Comparison of ENCODE assay signal across 1 cellular context in genomic region chr3:141487419-141488345, GRCh38.
TF ChIP-seq lines count a peak whose summit lies in the region.

No MANE protein-coding gene starts in this region.

TF ChIP-seq in K562, 482 proteins besides CTCF, POLR2A, EP300 and RAD21 (continued from another document and continues in another):
- TF ChIP-seq, protein P1, sequence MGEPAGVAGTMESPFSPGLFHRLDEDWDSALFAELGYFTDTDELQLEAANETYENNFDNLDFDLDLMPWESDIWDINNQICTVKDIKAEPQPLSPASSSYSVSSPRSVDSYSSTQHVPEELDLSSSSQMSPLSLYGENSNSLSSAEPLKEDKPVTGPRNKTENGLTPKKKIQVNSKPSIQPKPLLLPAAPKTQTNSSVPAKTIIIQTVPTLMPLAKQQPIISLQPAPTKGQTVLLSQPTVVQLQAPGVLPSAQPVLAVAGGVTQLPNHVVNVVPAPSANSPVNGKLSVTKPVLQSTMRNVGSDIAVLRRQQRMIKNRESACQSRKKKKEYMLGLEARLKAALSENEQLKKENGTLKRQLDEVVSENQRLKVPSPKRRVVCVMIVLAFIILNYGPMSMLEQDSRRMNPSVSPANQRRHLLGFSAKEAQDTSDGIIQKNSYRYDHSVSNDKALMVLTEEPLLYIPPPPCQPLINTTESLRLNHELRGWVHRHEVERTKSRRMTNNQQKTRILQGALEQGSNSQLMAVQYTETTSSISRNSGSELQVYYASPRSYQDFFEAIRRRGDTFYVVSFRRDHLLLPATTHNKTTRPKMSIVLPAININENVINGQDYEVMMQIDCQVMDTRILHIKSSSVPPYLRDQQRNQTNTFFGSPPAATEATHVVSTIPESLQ (CRISPR knock-in tag; IDR thresholded peaks at IDR 0.05) = 0 out of 2 replicates have a peak, but pooled peaks have one; percentile 18
- no peak for TF ChIP-seq SRSF9 (IDR thresholded peaks at IDR 0.05; ENCODE audit: borderline replicate concordance, low read depth, low read length)
- no peak for TF ChIP-seq RBM25 (IDR thresholded peaks at IDR 0.05; ENCODE audit: low read depth, low read length, severe bottlenecking)
- no peak for TF ChIP-seq BACH1 (tag; IDR thresholded peaks at IDR 0.05)
- TF ChIP-seq ZNF197 (CRISPR knock-in tag; IDR thresholded peaks at IDR 0.05; ENCODE audit: low read depth) = no peak
- no peak for TF ChIP-seq STAT5A (IDR thresholded peaks at IDR 0.05; ENCODE audit: borderline replicate concordance, low read length)
- TF ChIP-seq MCM2 (IDR thresholded peaks at IDR 0.05; ENCODE audit: low read depth) = no peak
- TF ChIP-seq CCNT2 (IDR thresholded peaks at IDR 0.05; ENCODE audit: borderline replicate concordance, extremely low read depth, insufficient read length, low read depth, low read length) = peak; percentile 79
- TF ChIP-seq POLR2G (IDR thresholded peaks at IDR 0.05; ENCODE audit: low read depth, low read length) = peak; percentile 85
- TF ChIP-seq, protein P2, sequence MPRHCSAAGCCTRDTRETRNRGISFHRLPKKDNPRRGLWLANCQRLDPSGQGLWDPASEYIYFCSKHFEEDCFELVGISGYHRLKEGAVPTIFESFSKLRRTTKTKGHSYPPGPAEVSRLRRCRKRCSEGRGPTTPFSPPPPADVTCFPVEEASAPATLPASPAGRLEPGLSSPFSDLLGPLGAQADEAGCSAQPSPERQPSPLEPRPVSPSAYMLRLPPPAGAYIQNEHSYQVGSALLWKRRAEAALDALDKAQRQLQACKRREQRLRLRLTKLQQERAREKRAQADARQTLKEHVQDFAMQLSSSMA (CRISPR knock-in tag; IDR thresholded peaks at IDR 0.05) = no peak
- TF ChIP-seq SREBF2 (CRISPR knock-in tag; IDR thresholded peaks at IDR 0.05) = no peak
- no peak for TF ChIP-seq ZNF668 (CRISPR knock-in tag; IDR thresholded peaks at IDR 0.05)
- TF ChIP-seq, protein P3, sequence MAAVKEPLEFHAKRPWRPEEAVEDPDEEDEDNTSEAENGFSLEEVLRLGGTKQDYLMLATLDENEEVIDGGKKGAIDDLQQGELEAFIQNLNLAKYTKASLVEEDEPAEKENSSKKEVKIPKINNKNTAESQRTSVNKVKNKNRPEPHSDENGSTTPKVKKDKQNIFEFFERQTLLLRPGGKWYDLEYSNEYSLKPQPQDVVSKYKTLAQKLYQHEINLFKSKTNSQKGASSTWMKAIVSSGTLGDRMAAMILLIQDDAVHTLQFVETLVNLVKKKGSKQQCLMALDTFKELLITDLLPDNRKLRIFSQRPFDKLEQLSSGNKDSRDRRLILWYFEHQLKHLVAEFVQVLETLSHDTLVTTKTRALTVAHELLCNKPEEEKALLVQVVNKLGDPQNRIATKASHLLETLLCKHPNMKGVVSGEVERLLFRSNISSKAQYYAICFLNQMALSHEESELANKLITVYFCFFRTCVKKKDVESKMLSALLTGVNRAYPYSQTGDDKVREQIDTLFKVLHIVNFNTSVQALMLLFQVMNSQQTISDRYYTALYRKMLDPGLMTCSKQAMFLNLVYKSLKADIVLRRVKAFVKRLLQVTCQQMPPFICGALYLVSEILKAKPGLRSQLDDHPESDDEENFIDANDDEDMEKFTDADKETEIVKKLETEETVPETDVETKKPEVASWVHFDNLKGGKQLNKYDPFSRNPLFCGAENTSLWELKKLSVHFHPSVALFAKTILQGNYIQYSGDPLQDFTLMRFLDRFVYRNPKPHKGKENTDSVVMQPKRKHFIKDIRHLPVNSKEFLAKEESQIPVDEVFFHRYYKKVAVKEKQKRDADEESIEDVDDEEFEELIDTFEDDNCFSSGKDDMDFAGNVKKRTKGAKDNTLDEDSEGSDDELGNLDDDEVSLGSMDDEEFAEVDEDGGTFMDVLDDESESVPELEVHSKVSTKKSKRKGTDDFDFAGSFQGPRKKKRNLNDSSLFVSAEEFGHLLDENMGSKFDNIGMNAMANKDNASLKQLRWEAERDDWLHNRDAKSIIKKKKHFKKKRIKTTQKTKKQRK (IDR thresholded peaks at IDR 0.05; ENCODE audit: borderline replicate concordance, low read depth, low read length) = no peak
- no peak for TF ChIP-seq CBX8 (IDR thresholded peaks at IDR 0.05; ENCODE audit: borderline replicate concordance, extremely low read depth, low read depth, low read length, poor library complexity, severe bottlenecking)
- peak; percentile 74 for TF ChIP-seq EP400 (IDR thresholded peaks at IDR 0.05)
- 0 out of 2 replicates have a peak, but pooled peaks have one; percentile 42 for TF ChIP-seq ZNF143 (CRISPR knock-in tag; IDR thresholded peaks at IDR 0.05)
- TF ChIP-seq, protein P4, sequence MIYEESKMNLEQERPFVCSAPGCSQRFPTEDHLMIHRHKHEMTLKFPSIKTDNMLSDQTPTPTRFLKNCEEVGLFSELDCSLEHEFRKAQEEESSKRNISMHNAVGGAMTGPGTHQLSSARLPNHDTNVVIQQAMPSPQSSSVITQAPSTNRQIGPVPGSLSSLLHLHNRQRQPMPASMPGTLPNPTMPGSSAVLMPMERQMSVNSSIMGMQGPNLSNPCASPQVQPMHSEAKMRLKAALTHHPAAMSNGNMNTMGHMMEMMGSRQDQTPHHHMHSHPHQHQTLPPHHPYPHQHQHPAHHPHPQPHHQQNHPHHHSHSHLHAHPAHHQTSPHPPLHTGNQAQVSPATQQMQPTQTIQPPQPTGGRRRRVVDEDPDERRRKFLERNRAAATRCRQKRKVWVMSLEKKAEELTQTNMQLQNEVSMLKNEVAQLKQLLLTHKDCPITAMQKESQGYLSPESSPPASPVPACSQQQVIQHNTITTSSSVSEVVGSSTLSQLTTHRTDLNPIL (CRISPR knock-in tag; IDR thresholded peaks at IDR 0.05) = no peak
- 0 out of 2 replicates have a peak, but pooled peaks have one; percentile 23 for TF ChIP-seq CREM (IDR thresholded peaks at IDR 0.05; ENCODE audit: low read depth)
- no peak for TF ChIP-seq POLR2AphosphoS2 (IDR thresholded peaks at IDR 0.05; ENCODE audit: low read length)
- TF ChIP-seq, protein P5, sequence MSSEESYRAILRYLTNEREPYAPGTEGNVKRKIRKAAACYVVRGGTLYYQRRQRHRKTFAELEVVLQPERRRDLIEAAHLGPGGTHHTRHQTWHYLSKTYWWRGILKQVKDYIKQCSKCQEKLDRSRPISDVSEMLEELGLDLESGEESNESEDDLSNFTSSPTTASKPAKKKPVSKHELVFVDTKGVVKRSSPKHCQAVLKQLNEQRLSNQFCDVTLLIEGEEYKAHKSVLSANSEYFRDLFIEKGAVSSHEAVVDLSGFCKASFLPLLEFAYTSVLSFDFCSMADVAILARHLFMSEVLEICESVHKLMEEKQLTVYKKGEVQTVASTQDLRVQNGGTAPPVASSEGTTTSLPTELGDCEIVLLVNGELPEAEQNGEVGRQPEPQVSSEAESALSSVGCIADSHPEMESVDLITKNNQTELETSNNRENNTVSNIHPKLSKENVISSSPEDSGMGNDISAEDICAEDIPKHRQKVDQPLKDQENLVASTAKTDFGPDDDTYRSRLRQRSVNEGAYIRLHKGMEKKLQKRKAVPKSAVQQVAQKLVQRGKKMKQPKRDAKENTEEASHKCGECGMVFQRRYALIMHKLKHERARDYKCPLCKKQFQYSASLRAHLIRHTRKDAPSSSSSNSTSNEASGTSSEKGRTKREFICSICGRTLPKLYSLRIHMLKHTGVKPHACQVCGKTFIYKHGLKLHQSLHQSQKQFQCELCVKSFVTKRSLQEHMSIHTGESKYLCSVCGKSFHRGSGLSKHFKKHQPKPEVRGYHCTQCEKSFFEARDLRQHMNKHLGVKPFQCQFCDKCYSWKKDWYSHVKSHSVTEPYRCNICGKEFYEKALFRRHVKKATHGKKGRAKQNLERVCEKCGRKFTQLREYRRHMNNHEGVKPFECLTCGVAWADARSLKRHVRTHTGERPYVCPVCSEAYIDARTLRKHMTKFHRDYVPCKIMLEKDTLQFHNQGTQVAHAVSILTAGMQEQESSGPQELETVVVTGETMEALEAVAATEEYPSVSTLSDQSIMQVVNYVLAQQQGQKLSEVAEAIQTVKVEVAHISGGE (CRISPR knock-in tag; IDR thresholded peaks at IDR 0.05) = peak; percentile 55 to 83 (median 60); a peak in 5 of 6 replicates
- TF ChIP-seq ETS2 (tag; IDR thresholded peaks at IDR 0.05; ENCODE audit: borderline replicate concordance, poor library complexity, severe bottlenecking) = no peak
- TF ChIP-seq BRD4 (IDR thresholded peaks at IDR 0.05) = no peak; the same call in 1 of the 2 replicates
- TF ChIP-seq ZNF57 (CRISPR knock-in tag; IDR thresholded peaks at IDR 0.05) = no peak
- no peak for TF ChIP-seq KDM4B (IDR thresholded peaks at IDR 0.05; ENCODE audit: borderline replicate concordance in 2 of 2, low read depth in 1 of 2)
- no peak for TF ChIP-seq ZNF445 (CRISPR knock-in tag; IDR thresholded peaks at IDR 0.05; ENCODE audit: low read depth)
- TF ChIP-seq CBFA2T2 (conservative IDR thresholded peaks at IDR 0.05) = no peak
- TF ChIP-seq ATF2 (CRISPR knock-in tag; IDR thresholded peaks at IDR 0.05) = 0 out of 2 replicates have a peak, but pooled peaks have one; percentile 32
- TF ChIP-seq SIX5 (IDR thresholded peaks at IDR 0.05; ENCODE audit: borderline replicate concordance in 1 of 2, insufficient read depth in 1 of 2, low read depth in 1 of 2, low read length in 2 of 2) = no peak
- TF ChIP-seq ZNF785 (CRISPR knock-in tag; IDR thresholded peaks at IDR 0.05) = no peak
- TF ChIP-seq PRDM10 (IDR thresholded peaks at IDR 0.05; ENCODE audit: partially characterized antibody) = no peak
- peak; percentile 25; the same call in 1 of the 2 replicates for TF ChIP-seq SMARCC2 (IDR thresholded peaks at IDR 0.05; ENCODE audit: low read depth)
- TF ChIP-seq, protein P6, sequence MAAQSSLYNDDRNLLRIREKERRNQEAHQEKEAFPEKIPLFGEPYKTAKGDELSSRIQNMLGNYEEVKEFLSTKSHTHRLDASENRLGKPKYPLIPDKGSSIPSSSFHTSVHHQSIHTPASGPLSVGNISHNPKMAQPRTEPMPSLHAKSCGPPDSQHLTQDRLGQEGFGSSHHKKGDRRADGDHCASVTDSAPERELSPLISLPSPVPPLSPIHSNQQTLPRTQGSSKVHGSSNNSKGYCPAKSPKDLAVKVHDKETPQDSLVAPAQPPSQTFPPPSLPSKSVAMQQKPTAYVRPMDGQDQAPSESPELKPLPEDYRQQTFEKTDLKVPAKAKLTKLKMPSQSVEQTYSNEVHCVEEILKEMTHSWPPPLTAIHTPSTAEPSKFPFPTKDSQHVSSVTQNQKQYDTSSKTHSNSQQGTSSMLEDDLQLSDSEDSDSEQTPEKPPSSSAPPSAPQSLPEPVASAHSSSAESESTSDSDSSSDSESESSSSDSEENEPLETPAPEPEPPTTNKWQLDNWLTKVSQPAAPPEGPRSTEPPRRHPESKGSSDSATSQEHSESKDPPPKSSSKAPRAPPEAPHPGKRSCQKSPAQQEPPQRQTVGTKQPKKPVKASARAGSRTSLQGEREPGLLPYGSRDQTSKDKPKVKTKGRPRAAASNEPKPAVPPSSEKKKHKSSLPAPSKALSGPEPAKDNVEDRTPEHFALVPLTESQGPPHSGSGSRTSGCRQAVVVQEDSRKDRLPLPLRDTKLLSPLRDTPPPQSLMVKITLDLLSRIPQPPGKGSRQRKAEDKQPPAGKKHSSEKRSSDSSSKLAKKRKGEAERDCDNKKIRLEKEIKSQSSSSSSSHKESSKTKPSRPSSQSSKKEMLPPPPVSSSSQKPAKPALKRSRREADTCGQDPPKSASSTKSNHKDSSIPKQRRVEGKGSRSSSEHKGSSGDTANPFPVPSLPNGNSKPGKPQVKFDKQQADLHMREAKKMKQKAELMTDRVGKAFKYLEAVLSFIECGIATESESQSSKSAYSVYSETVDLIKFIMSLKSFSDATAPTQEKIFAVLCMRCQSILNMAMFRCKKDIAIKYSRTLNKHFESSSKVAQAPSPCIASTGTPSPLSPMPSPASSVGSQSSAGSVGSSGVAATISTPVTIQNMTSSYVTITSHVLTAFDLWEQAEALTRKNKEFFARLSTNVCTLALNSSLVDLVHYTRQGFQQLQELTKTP (IDR thresholded peaks at IDR 0.05; ENCODE audit: low read depth in 1 of 2, partially characterized antibody in 2 of 2) = peak; percentile 38 to 70
- TF ChIP-seq RBM15 (IDR thresholded peaks at IDR 0.05; ENCODE audit: insufficient read depth, low read length) = no peak
- TF ChIP-seq ZBTB26 (CRISPR knock-in tag; IDR thresholded peaks at IDR 0.05) = no peak
- TF ChIP-seq SIRT6 (IDR thresholded peaks at IDR 0.05; ENCODE audit: low read depth, low read length) = no peak
- TF ChIP-seq CREB1 (IDR thresholded peaks at IDR 0.05) = no peak
- TF ChIP-seq CREB1 (CRISPR knock-in tag; IDR thresholded peaks at IDR 0.05) = no peak
